12 cellular contexts compared by ENCODE assay signal in the genomic region with DNA sequence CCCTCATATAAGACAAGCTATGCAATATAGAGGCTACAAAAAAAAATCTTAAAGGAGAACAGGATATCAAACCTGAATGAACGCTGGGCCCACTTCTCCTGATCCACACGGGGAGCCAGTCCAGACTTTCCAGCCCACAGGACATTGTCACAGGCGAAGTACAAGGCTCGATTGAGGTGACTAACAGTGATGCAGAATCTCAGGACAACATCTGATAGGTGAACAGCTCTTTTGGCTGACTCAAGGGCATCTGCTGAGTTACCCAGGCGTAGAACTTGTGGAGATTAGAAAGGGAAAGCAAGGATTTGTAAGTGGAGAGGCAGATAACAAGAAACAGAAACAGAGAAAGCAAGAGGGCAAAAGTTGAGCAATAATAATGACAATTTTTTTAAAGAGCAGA. TPM values are rescaled to one million over a fixed set of nuclear protein-coding genes. Genes with fewer than 3 reads are reported as not detected.
DNase-seq lines count a peak whose midpoint lies in the region; ATAC-seq and TF ChIP-seq lines count a peak whose summit lies in the region.
"Had no signal": no experiment of that assay in that cellular context is flagged by ENCODE, and none has a peak within 500 bp of the region (broad histone marks: within the 10 kb centered on the region; RNA-seq: fewer than 3 reads in every experiment).

No MANE protein-coding gene starts in this region.

- H3K27me3 Mint-ChIP-seq in activated T-cell treated with anti-CD3 and anti-CD28 coated beads, Interleukin-2, amount 50 U/mL, for 72 hours (ENCODE audit: low read depth) = no peaks in the 10 kb centered on the region
- H3K27me3 Mint-ChIP-seq in T-cell = no peaks in the 10 kb centered on the region

- TF ChIP-seq CTCF in gastrocnemius medialis (IDR thresholded peaks at IDR 0.05 in 4 of 5, conservative IDR thresholded peaks at IDR 0.05 in 1 of 5) = no peak

- H3K9me3 ChIP-seq in gastrocnemius medialis = no peaks in the 10 kb centered on the region

- peak overlapping the region; percentile 92 to 98 (median 92) for H3K27ac ChIP-seq in gastrocnemius medialis

- intact Hi-C loops in gastrocnemius medialis (cut with DNase I; ENCODE audit: low total_unique reads) = loop anchor here (5.0 kb wide), 1 partner anchor 59 kb away; a partner anchor contains a TSS

- POLR2A ChIA-PET in T-cell (lab: Charles Lee) = interaction anchor here in 1 of 2 donors (0.6 to 0.7 kb wide), 2 partner anchors 9 to 89 kb away, joined by 3 to 8 read pairs; no protein-coding TSS in a partner anchor

- peaks cover 25 to 29% of the 10 kb centered on the region in 2 donors for H3K4me1 ChIP-seq in gastrocnemius medialis

- peak overlapping the region; percentile 78 for H3K27ac Mint-ChIP-seq in activated T-cell treated with anti-CD3 and anti-CD28 coated beads, Interleukin-2, amount 50 U/mL, for 72 hours
- H3K27ac Mint-ChIP-seq in T-cell = peak overlapping the region; percentile 71 to 73

- TF ChIP-seq POLR2A in erythroblast (IDR thresholded peaks at IDR 0.05; ENCODE audit: low read length) = no peak
- no peak for TF ChIP-seq POLR2A in gastrocnemius medialis (IDR thresholded peaks at IDR 0.05)

- H3K27me3 ChIP-seq in gastrocnemius medialis = no peaks in the 10 kb centered on the region

- H3K9me3 Mint-ChIP-seq in activated T-cell treated with anti-CD3 and anti-CD28 coated beads, Interleukin-2, amount 50 U/mL, for 72 hours = no peaks in the 10 kb centered on the region
- no peaks in the 10 kb centered on the region for H3K9me3 Mint-ChIP-seq in T-cell

- peak overlapping the region; percentile 66 to 91 for H3K4me3 Mint-ChIP-seq in activated T-cell treated with anti-CD3 and anti-CD28 coated beads, Interleukin-2, amount 50 U/mL, for 72 hours
- H3K4me3 Mint-ChIP-seq in T-cell = peak overlapping the region; percentile 82 to 94 (median 91)

- in situ Hi-C loops in gastrocnemius medialis (cut with MboI; ENCODE audit: low sequenced_read_pairs in 4 of 4) = loop anchor here in 1 of 4 donors (5.0 kb wide), 1 partner anchor 96 kb away; no protein-coding TSS in a partner anchor

- CTCF ChIA-PET in T-cell (lab: Charles Lee) = interaction anchor here in 1 of 2 donors (0.8 to 1.7 kb wide), 3 partner anchors 9 to 72 kb away, joined by 3 to 4 read pairs (median 4); a partner anchor contains a TSS

- peaks cover 0 to 27% of the 10 kb centered on the region in 2 donors for H3K36me3 ChIP-seq in gastrocnemius medialis

- peaks cover 58% of the 10 kb centered on the region for H3K4me1 Mint-ChIP-seq in activated T-cell treated with anti-CD3 and anti-CD28 coated beads, Interleukin-2, amount 50 U/mL, for 72 hours (ENCODE audit: low read depth)
- peaks cover 50 to 55% (median 55%) of the 10 kb centered on the region in 3 donors for H3K4me1 Mint-ChIP-seq in T-cell

- ATAC-seq in activated T-cell treated with anti-CD3 and anti-CD28 coated beads, Interleukin-2, amount 50 U/mL, for 72 hours (replicated peaks in 1 of 2) = no peak
- ATAC-seq in T-cell (replicated peaks in 1 of 4) (no peak), gastrocnemius medialis (no peak), GM19035 (IDR thresholded peaks at IDR 0.05; ENCODE audit: unreplicated experiment) (no peak)

- no peak for DNase-seq in activated T-cell treated with anti-CD3 and anti-CD28 coated beads, Interleukin-2, amount 50 U/mL, for 72 hours
- no peak for DNase-seq in activated T-cell treated with anti-CD3 and anti-CD28 coated beads, Interleukin-2, amount 50 U/mL, for 1 hour
- DNase-seq in T-cell (no peak), erythroblast (lab: John Stamatoyannopoulos, UW) (peak; percentile 29 to 44), gastrocnemius medialis (no peak), superior temporal gyrus (ENCODE audit: extremely low spot score) (no peak), GF-D8 (lab: John Stamatoyannopoulos, UW) (no peak)
- DNase-seq: activated CD4-positive, CD25-positive, alpha-beta regulatory T cell treated with anti-CD3 and anti-CD28 coated beads, Interleukin-2, amount 50 U/mL, for 72 hours; anterior cingulate cortex; SHP77 treated with DMSO at 0.1 percent for 48 hours had no signal

- peaks cover 2 to 16% of the 10 kb centered on the region in 2 donors for H3K36me3 Mint-ChIP-seq in activated T-cell treated with anti-CD3 and anti-CD28 coated beads, Interleukin-2, amount 50 U/mL, for 72 hours (ENCODE audit: insufficient read depth in 2 of 2)
- peaks cover 43% of the 10 kb centered on the region for H3K36me3 Mint-ChIP-seq in T-cell

- H3K4me3 ChIP-seq in gastrocnemius medialis = no peak overlapping the region

RNA-seq across cellular contexts. Expression of a gene that starts 1.8 kb away (rescaled TPM):
- 10 to 100 TPM; 39.8 to 44.0 TPM for total RNA-seq in activated T-cell treated with anti-CD3 and anti-CD28 coated beads, Interleukin-2, amount 50 U/mL, for 72 hours
- total RNA-seq in T-cell = 10 to 100 TPM; 18.8 to 36.3 (median 34.4) TPM
- total RNA-seq in gastrocnemius medialis = 10 to 100 TPM; 23.2 to 46.0 (median 31.7) TPM

RNA-seq across cellular contexts. Expression of a gene that starts 6.9 kb away (rescaled TPM):
- total RNA-seq in activated T-cell treated with anti-CD3 and anti-CD28 coated beads, Interleukin-2, amount 50 U/mL, for 72 hours = 1 to 10 TPM; 1.7 to 3.5 TPM
- total RNA-seq in T-cell (1 to 10 TPM; 1.7 to 5.1 (median 2.4) TPM), gastrocnemius medialis (10 to 100 TPM in 3 of 4 donors, 1 to 10 TPM in 1; 6.4 to 20.0 (median 14.7) TPM)

RNA-seq across cellular contexts. Expression of a gene that starts 10.5 kb away (rescaled TPM):
- 100 to 1,000 TPM; 238 to 244 TPM for total RNA-seq in activated T-cell treated with anti-CD3 and anti-CD28 coated beads, Interleukin-2, amount 50 U/mL, for 72 hours
- total RNA-seq in T-cell = 100 to 1,000 TPM; 124 to 153 (median 130) TPM
- 100 to 1,000 TPM; 199 to 589 (median 381) TPM for total RNA-seq in gastrocnemius medialis

RNA-seq across cellular contexts. Expression of a gene that starts 31.1 kb away (rescaled TPM):
- under 1 TPM; 0.39 to 0.41 TPM for total RNA-seq in activated T-cell treated with anti-CD3 and anti-CD28 coated beads, Interleukin-2, amount 50 U/mL, for 72 hours
- total RNA-seq in T-cell (under 1 TPM in 1 of 5 donors, not detected in 4; 0.09 TPM), gastrocnemius medialis (10 to 100 TPM in 2 of 4 donors, 1 to 10 TPM in 2; 8.0 to 19.5 (median 10.7) TPM)
- total RNA-seq: NCI-H460 had no signal

RNA-seq across cellular contexts. Expression of a gene that starts 41.1 kb away (rescaled TPM):
- total RNA-seq in activated T-cell treated with anti-CD3 and anti-CD28 coated beads, Interleukin-2, amount 50 U/mL, for 72 hours = 10 to 100 TPM; 36.9 to 39.5 TPM
- total RNA-seq in T-cell (10 to 100 TPM; 43.4 to 74.4 (median 64.2) TPM), gastrocnemius medialis (100 to 1,000 TPM in 1 of 4 donors, 10 to 100 TPM in 3; 37.1 to 108 (median 75.4) TPM)

Comparison
In these comparisons a context has a peak if more than half of its experiments do, and no peak if none do; other contexts are left out.
1. DNase-seq: peak in erythroblast (2 of 2); none in activated T-cell treated with anti-CD3 and anti-CD28 coated beads, Interleukin-2, amount 50 U/mL, for 72 hours (0 of 2), activated T-cell treated with anti-CD3 and anti-CD28 coated beads, Interleukin-2, amount 50 U/mL, for 1 hour (single experiment), T-cell (0 of 34), gastrocnemius medialis (0 of 2), superior temporal gyrus (single experiment) and GF-D8 (single experiment).